16 cellular contexts compared by ENCODE assay signal in genomic region chr22:33883961-33884808, GRCh38. TPM values are rescaled to one million over a fixed set of nuclear protein-coding genes. Genes with fewer than 3 reads are reported as not detected.
A peak's percentile ranks its signal among the peaks of the same experiment; 100 is the strongest.
DNase-seq lines count a peak whose midpoint lies in the region; ATAC-seq and TF ChIP-seq lines count a peak whose summit lies in the region.
"Had no signal": no experiment of that assay in that cellular context is flagged by ENCODE, and none has a peak within 500 bp of the region (broad histone marks: within the 10 kb centered on the region; RNA-seq: fewer than 3 reads in every experiment).

No MANE protein-coding gene starts in this region.

- DNase-seq in WERI-Rb-1, result peak; percentile 66
- DNase-seq in left ventricle myocardium inferior, result peak; percentile 25
- DNase-seq in retina, result peak; percentile 69
- no peak for DNase-seq in HCEC 1CT
- no peak for DNase-seq in GM20000 (ENCODE audit: low spot score)
- DNase-seq: activated CD4-positive, CD25-positive, alpha-beta regulatory T cell treated with anti-CD3 and anti-CD28 coated beads, Interleukin-2, amount 50 U/mL, for 72 hours; CD4-positive, alpha-beta memory T cell; erythroblast; H7; MV-4-11; NCI-H2029; NCI-H510A had no signal

- TF ChIP-seq CTCF in HEK293 (tag by site-specific recombination; IDR thresholded peaks at IDR 0.05) (no peak), WERI-Rb-1 (IDR thresholded peaks at IDR 0.05; ENCODE audit: low read depth, low read length) (no peak), left ventricle myocardium inferior (IDR thresholded peaks at IDR 0.05; ENCODE audit: borderline replicate concordance) (no peak), GM20000 (IDR thresholded peaks at IDR 0.05; ENCODE audit: extremely low read depth, missing control alignments) (no peak)

- POLR2A ChIA-PET in HEK293 (lab: Yijun Ruan, JAX), result no interaction called here

- H3K4me3 ChIP-seq in HEK293 (ENCODE audit: low read depth, low read length), result no peak overlapping the region
- no peak overlapping the region for H3K4me3 ChIP-seq in WERI-Rb-1 (ENCODE audit: low read depth, low read length)
- peak overlapping the region; percentile 7 for H3K4me3 ChIP-seq in left ventricle myocardium inferior
- H3K4me3 ChIP-seq: breast epithelium, dorsolateral prefrontal cortex had no signal

- CTCF ChIA-PET in HEK293 (lab: Yijun Ruan, JAX), result no interaction called here

- H3K4me1 ChIP-seq in HEK293 (ENCODE audit: control insufficient read depth, insufficient read depth, low read length), result peaks cover 21% of the 10 kb centered on the region
- H3K4me1 ChIP-seq in left ventricle myocardium inferior, result peaks cover 95% of the 10 kb centered on the region

- intact Hi-C loops in left ventricle myocardium inferior (cut with micrococcal nuclease), result no loop called here

- no peak for ATAC-seq in HG03565 (IDR thresholded peaks at IDR 0.05; ENCODE audit: unreplicated experiment)

- no peak overlapping the region for H3K27ac ChIP-seq in HEK293 (ENCODE audit: extremely low read depth, low read depth, low read length)
- no peak overlapping the region for H3K27ac ChIP-seq in WERI-Rb-1
- H3K27ac ChIP-seq in left ventricle myocardium inferior (replicated peaks), result peak overlapping the region; percentile 80
- H3K27ac ChIP-seq: breast epithelium, dorsolateral prefrontal cortex had no signal

- H3K9me3 ChIP-seq in HEK293 (ENCODE audit: control insufficient read depth, insufficient read depth, low read depth, low read length) (no peaks in the 10 kb centered on the region), WERI-Rb-1 (ENCODE audit: severe bottlenecking) (peaks cover 3% of the 10 kb centered on the region), left ventricle myocardium inferior (replicated peaks) (no peaks in the 10 kb centered on the region)
- H3K9me3 ChIP-seq: breast epithelium had no signal

- no peaks in the 10 kb centered on the region for H3K36me3 ChIP-seq in HEK293 (ENCODE audit: control insufficient read depth in 2 of 2, insufficient read depth in 1 of 2, low read length in 2 of 2)
- no peaks in the 10 kb centered on the region for H3K36me3 ChIP-seq in WERI-Rb-1
- H3K36me3 ChIP-seq in left ventricle myocardium inferior, result no peaks in the 10 kb centered on the region
- H3K36me3 ChIP-seq: breast epithelium had no signal

- H3K27me3 ChIP-seq in WERI-Rb-1 (ENCODE audit: insufficient read depth, low read depth, severe bottlenecking), result no peaks in the 10 kb centered on the region
- H3K27me3 ChIP-seq in left ventricle myocardium inferior (ENCODE audit: low read depth), result no peaks in the 10 kb centered on the region
- H3K27me3 ChIP-seq: breast epithelium, dorsolateral prefrontal cortex had no signal

TF ChIP-seq in HEK293, 187 proteins besides CTCF, POLR2A, EP300 and RAD21:
- peak; percentile 67 for TF ChIP-seq ZFHX2 (tag by site-specific recombination; conservative IDR thresholded peaks at IDR 0.05)
- no peak for TF ChIP-seq ZNF626 (tag by site-specific recombination; IDR thresholded peaks at IDR 0.05)
- TF ChIP-seq EGR2 (tag by site-specific recombination; IDR thresholded peaks at IDR 0.05; ENCODE audit: low read depth), result peak; percentile 48; the same call in 1 of the 2 replicates
- 0 out of 2 replicates have a peak, but pooled peaks have one; percentile 0 for TF ChIP-seq ZXDB (tag by site-specific recombination; IDR thresholded peaks at IDR 0.05)
- 0 out of 2 replicates have a peak, but pooled peaks have one; percentile 1 for TF ChIP-seq OSR2 (tag by site-specific recombination; IDR thresholded peaks at IDR 0.05)
TF ChIP-seq in HEK293: peak in this region for 4.

RNA-seq across cellular contexts. Expression of gene LARGE1, which starts 36.1 kb away (rescaled TPM):
- total RNA-seq in left ventricle myocardium inferior, result 117 TPM

Comparison
In these comparisons a context has a peak if more than half of its experiments do, and no peak if none do; other contexts are left out.
1. DNase-seq: peak in WERI-Rb-1 (single experiment), left ventricle myocardium inferior (single experiment) and retina (single experiment); none in HCEC 1CT (single experiment) and GM20000 (single experiment).